Comparison of ENCODE assay signal across 8 cellular contexts in the genomic region with DNA sequence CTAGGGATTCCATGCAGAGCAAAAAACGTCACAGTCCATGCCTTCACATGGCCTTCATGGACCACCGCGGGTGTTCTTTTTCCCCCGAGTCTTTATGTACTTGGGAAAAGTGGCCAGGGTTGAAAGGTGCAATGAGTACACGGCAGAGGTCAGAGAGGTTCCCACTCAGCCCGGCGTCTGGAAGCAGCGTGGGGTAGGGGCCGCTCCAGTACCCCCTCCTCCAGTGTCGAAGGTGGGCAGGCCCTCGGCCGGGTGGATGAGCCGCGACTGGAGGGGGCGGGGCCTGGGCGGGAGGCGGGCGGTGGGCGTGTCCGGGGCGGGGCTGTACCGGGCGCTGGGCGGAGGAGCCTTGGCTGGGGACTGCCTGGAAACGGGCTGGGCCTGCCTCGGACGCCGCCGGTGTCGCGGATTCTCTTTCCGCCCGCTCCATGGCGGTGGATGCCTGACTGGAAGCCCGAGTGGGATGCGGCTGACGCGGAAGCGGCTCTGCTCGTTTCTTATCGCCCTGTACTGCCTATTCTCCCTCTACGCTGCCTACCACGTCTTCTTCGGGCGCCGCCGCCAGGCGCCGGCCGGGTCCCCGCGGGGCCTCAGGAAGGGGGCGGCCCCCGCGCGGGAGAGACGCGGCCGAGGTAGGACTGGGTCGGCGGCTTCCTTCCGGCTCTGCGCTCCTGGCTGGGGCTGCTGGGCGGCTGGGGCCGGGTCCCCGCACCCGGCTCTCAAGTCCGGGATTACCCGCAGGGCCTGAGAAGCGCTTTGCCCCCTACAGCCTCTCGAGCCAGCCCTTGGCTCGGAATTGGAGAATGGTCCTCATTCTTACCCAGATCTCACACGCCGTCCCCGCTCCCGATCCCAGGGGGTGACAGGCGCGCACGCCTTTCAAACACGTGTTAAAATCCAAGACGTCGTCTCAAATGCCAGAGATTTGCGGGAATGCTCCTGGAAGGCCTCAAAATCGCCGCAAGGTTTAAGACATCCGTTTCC. TPM values are rescaled to one million over a fixed set of nuclear protein-coding genes. Genes with fewer than 3 reads are reported as not detected.
A peak's percentile ranks its signal among the peaks of the same experiment; 100 is the strongest.
DNase-seq lines count a peak whose midpoint lies in the region; ATAC-seq and TF ChIP-seq lines count a peak whose summit lies in the region.

A gene with protein sequence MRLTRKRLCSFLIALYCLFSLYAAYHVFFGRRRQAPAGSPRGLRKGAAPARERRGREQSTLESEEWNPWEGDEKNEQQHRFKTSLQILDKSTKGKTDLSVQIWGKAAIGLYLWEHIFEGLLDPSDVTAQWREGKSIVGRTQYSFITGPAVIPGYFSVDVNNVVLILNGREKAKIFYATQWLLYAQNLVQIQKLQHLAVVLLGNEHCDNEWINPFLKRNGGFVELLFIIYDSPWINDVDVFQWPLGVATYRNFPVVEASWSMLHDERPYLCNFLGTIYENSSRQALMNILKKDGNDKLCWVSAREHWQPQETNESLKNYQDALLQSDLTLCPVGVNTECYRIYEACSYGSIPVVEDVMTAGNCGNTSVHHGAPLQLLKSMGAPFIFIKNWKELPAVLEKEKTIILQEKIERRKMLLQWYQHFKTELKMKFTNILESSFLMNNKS (plus strand): TSS at position 412 of the 984 bp plus-strand sequence. CDS start 52 bp downstream, at position 464.

- ATAC-seq in GM19351 (IDR thresholded peaks at IDR 0.05; ENCODE audit: unreplicated experiment): peak; percentile 90
- ATAC-seq in HG03520 (IDR thresholded peaks at IDR 0.05; ENCODE audit: unreplicated experiment): peak; percentile 92

- H3K9ac ChIP-seq in liver (ENCODE audit: low read depth in 1 of 2, low read length in 2 of 2): peak within 1 kb of the TSS; percentile 86 to 88

- peaks cover 1 to 14% (median 4%) of the 10 kb centered on the region in 4 donors for H3K4me1 ChIP-seq in liver (ENCODE audit: control insufficient read depth in 4 of 4, insufficient read depth in 4 of 4, low read length in 3 of 4)

- peak within 1 kb of the TSS; percentile 74 to 98 (median 79) for H3K4me3 ChIP-seq in liver (ENCODE audit: low read depth in 1 of 3, low read length in 3 of 3)

- peak within 1 kb of the TSS; percentile 99 for H3K4me3 Mint-ChIP-seq in CD14-positive monocyte

- H3K36me3 ChIP-seq in liver (ENCODE audit: control insufficient read depth in 4 of 4, insufficient read depth in 3 of 4, low read depth in 1 of 4, low read length in 3 of 4): peaks cover 0 to 6% (median 4%) of the 10 kb centered on the region in 4 donors

- peak within 1 kb of the TSS; percentile 63 to 93 for H3K27ac ChIP-seq in liver (ENCODE audit: low read depth in 1 of 2, low read length in 2 of 2)

- H3K36me3 Mint-ChIP-seq in CD14-positive monocyte: peaks cover 16 to 19% of the 10 kb centered on the region in 2 donors

- WGBS in liver: under 1% methylated on average over 86 of the region's 86 CpGs

- H3K9me3 Mint-ChIP-seq in CD14-positive monocyte: no peaks in the 10 kb centered on the region

- intact Hi-C loops in CD14-positive monocyte (cut with micrococcal nuclease): no loop called here

- no peaks in the 10 kb centered on the region for H3K27me3 ChIP-seq in liver (ENCODE audit: control insufficient read depth in 4 of 4, insufficient read depth in 4 of 4, low read length in 3 of 4)

- TF ChIP-seq CTCF in CD14-positive monocyte (IDR thresholded peaks at IDR 0.05): no peak
- no peak for TF ChIP-seq CTCF in liver (IDR thresholded peaks at IDR 0.05; ENCODE audit: low read depth, low read length, missing input control)

- peak; percentile 75 for DNase-seq in CD14-positive monocyte (ENCODE audit: low spot score)
- peak; percentile 85 for DNase-seq in NCI-H774 (lab: John Stamatoyannopoulos, UW)
- peak; percentile 83 to 85 for DNase-seq in activated CD4-positive, alpha-beta T cell treated with anti-CD3 and anti-CD28 coated beads, Interleukin-2, amount 50 U/mL, for 48 hours
- peak; percentile 82 for DNase-seq in dermis blood vessel endothelial cell
- peak; percentile 76 to 86 for DNase-seq in stimulated activated CD4-positive, alpha-beta T cell treated with anti-CD3 and anti-CD28 coated beads, Interleukin-4, amount 100 ng/mL, for 4 hours

- H3K9me3 ChIP-seq in liver (ENCODE audit: control insufficient read depth in 4 of 4, low read length in 3 of 4): no peaks in the 10 kb centered on the region

- H3K4me1 Mint-ChIP-seq in CD14-positive monocyte: peaks cover 27% of the 10 kb centered on the region

- no peak for TF ChIP-seq RAD21 in liver (IDR thresholded peaks at IDR 0.05)

- peak within 1 kb of the TSS; percentile 79 to 92 (median 85) for H3K27ac Mint-ChIP-seq in CD14-positive monocyte

- H3K27me3 Mint-ChIP-seq in CD14-positive monocyte (ENCODE audit: low read depth in 3 of 3): peaks cover 0 to 3% (median 0%) of the 10 kb centered on the region in 3 donors

TF ChIP-seq in liver, 16 proteins besides CTCF, POLR2A, EP300 and RAD21:
- TF ChIP-seq RXRA (IDR thresholded peaks at IDR 0.05) (no peak), YY1 (IDR thresholded peaks at IDR 0.05) (peak; percentile 35), GABPA (IDR thresholded peaks at IDR 0.05 in 1 of 2, conservative IDR thresholded peaks at IDR 0.05 in 1 of 2) (peak in 1 of 2 donors; percentile 59)

RNA-seq across cellular contexts. Expression of the gene that starts here (rescaled TPM):
- polyA plus RNA-seq in CD14-positive monocyte: 1 to 10 TPM; 6.5 TPM
- total RNA-seq in dermis blood vessel endothelial cell: 11.1 and 12.8 TPM in 2 replicates
- 10 to 100 TPM in 1 of 2 donors, 1 to 10 TPM in 1; 6.0 to 11.4 TPM for total RNA-seq in liver
- 10 to 100 TPM in 1 of 2 donors, 1 to 10 TPM in 1; 9.5 to 12.2 TPM for polyA plus RNA-seq in liver

Comparison
In these comparisons a context has a peak if more than half of its experiments do, and no peak if none do; other contexts are left out.
1. Peak in every context shown above with its lines: DNase-seq, ATAC-seq, H3K4me3 ChIP-seq and H3K27ac ChIP-seq.